7 cellular contexts compared by ENCODE assay signal in genomic region chr2:27211241-27211942, GRCh38. TPM values are rescaled to one million over a fixed set of nuclear protein-coding genes. Genes with fewer than 3 reads are reported as not detected.
DNase-seq lines count a peak whose midpoint lies in the region; ATAC-seq and TF ChIP-seq lines count a peak whose summit lies in the region.

No MANE protein-coding gene starts in this region.

- peak overlapping the region; percentile 66 for H3K4me3 ChIP-seq in GM12864 (ENCODE audit: low read depth, low read length)
- H3K4me3 ChIP-seq in epithelial cell of proximal tubule (ENCODE audit: low read depth, low read length), result peak overlapping the region; percentile 93

- no peaks in the 10 kb centered on the region for H3K9me3 Mint-ChIP-seq in nephron

- ATAC-seq in HG02763 (IDR thresholded peaks at IDR 0.05; ENCODE audit: unreplicated experiment), result peak; percentile 70

- peaks cover 46% of the 10 kb centered on the region for H3K4me1 Mint-ChIP-seq in nephron

- no peak for DNase-seq in GM12864 (ENCODE audit: low read depth)
- peak; percentile 11 for DNase-seq in RPMI8226
- no peak for DNase-seq in epithelial cell of proximal tubule (ENCODE audit: low read depth)
- DNase-seq in SHP77 treated with DMSO at 0.1 percent for 48 hours (lab: John Stamatoyannopoulos, UW), result no peak
- DNase-seq in NCI-H69 (lab: John Stamatoyannopoulos, UW), result no peak

- no peaks in the 10 kb centered on the region for H3K27me3 Mint-ChIP-seq in nephron (ENCODE audit: low read depth)

- H3K27ac Mint-ChIP-seq in nephron, result peak overlapping the region; percentile 93 to 100 (median 99)

- peak overlapping the region; percentile 93 to 100 (median 94) for H3K4me3 Mint-ChIP-seq in nephron

- TF ChIP-seq CTCF in GM12864 (IDR thresholded peaks at IDR 0.05; ENCODE audit: low read depth, low read length, missing control alignments), result no peak
- no peak for TF ChIP-seq CTCF in epithelial cell of proximal tubule (conservative IDR thresholded peaks at IDR 0.05; ENCODE audit: low read depth, low read length)
- no peak for TF ChIP-seq CTCF in nephron (IDR thresholded peaks at IDR 0.05; ENCODE audit: unreplicated experiment in 3 of 3)

- H3K36me3 Mint-ChIP-seq in nephron (ENCODE audit: low read depth), result peaks cover 25% of the 10 kb centered on the region

RNA-seq across cellular contexts. Expression of gene ATRAID, which starts 0.4 kb away (rescaled TPM):
- total RNA-seq in epithelial cell of proximal tubule, result 90.3 and 143 TPM in 2 replicates

RNA-seq across cellular contexts. Expression of gene SLC5A6, which starts 0.7 kb away (rescaled TPM):
- 51.5 and 90.9 TPM in 2 replicates for total RNA-seq in epithelial cell of proximal tubule

RNA-seq across cellular contexts. Expression of gene CAD, which starts 5.8 kb away (rescaled TPM):
- 62.8 and 65.8 TPM in 2 replicates for total RNA-seq in epithelial cell of proximal tubule

RNA-seq across cellular contexts. Expression of gene SLC30A3, which starts 51.5 kb away (rescaled TPM):
- 0.29 TPM in 1 of 2 replicates, not detected in the other for total RNA-seq in epithelial cell of proximal tubule
